In genomic region chr3:41198950-41199865, GRCh38 we compare ENCODE assay signal across 8 cellular contexts. TPM values are rescaled to one million over a fixed set of nuclear protein-coding genes. Genes with fewer than 3 reads are reported as not detected.
DNase-seq lines count a peak whose midpoint lies in the region; ATAC-seq, FAIRE-seq and TF ChIP-seq lines count a peak whose summit lies in the region.

CTNNB1 (plus strand) TSS chr3:41199505; CDS start chr3:41224069, 24,564 bp downstream.

- H3K9ac ChIP-seq in HUES48 (ENCODE audit: low read depth, low read length) = peak within 1 kb of the TSS; percentile 99
- H3K9ac ChIP-seq in muscle layer of colon (ENCODE audit: low read length) = peak within 1 kb of the TSS; percentile 78

- H3K9me3 Mint-ChIP-seq in activated T-cell treated with anti-CD3 and anti-CD28 coated beads, Interleukin-2, amount 50 U/mL, for 24 hours = no peaks in the 10 kb centered on the region

- H3K36me3 Mint-ChIP-seq in activated T-cell treated with anti-CD3 and anti-CD28 coated beads, Interleukin-2, amount 50 U/mL, for 24 hours (ENCODE audit: low read depth) = peaks cover 36% of the 10 kb centered on the region

- no peaks in the 10 kb centered on the region for H3K27me3 ChIP-seq in HUES48 (ENCODE audit: control insufficient read depth, insufficient read depth, low read length)
- no peaks in the 10 kb centered on the region for H3K27me3 ChIP-seq in esophagus (ENCODE audit: control insufficient read depth in 1 of 2, insufficient read depth in 2 of 2, low read length in 2 of 2)
- no peaks in the 10 kb centered on the region for H3K27me3 ChIP-seq in muscle layer of colon (ENCODE audit: control insufficient read depth in 1 of 2, insufficient read depth in 2 of 2, low read length in 2 of 2)

- peak within 1 kb of the TSS; percentile 89 for H3K4me3 Mint-ChIP-seq in activated T-cell treated with anti-CD3 and anti-CD28 coated beads, Interleukin-2, amount 50 U/mL, for 24 hours

- no peak for FAIRE-seq in D721Med (lab: Jason Lieb, UNC)

- TF ChIP-seq CTCF in D721Med (IDR thresholded peaks at IDR 0.05; ENCODE audit: insufficient read depth, missing control alignments) = no peak

- peaks cover 39% of the 10 kb centered on the region for H3K4me1 Mint-ChIP-seq in activated T-cell treated with anti-CD3 and anti-CD28 coated beads, Interleukin-2, amount 50 U/mL, for 24 hours (ENCODE audit: low read depth)

- DNase-seq in D721Med (ENCODE audit: insufficient read length, low spot score) (peak; percentile 25), OCI-M2 (lab: John Stamatoyannopoulos, UW; ENCODE audit: unreplicated experiment) (peak; percentile 33)
- peak; percentile 96 for DNase-seq in activated T-cell treated with anti-CD3 and anti-CD28 coated beads, Interleukin-2, amount 50 U/mL, for 24 hours
- DNase-seq in stimulated activated CD8-positive, alpha-beta memory T cell treated with anti-CD3 and anti-CD28 coated beads, Interleukin-7, amount 100 ng/mL, for 24 hours (ENCODE audit: low read depth) = peak; percentile 81

- H3K4me3 ChIP-seq in HUES48 (ENCODE audit: low read depth, low read length) = peak within 1 kb of the TSS; percentile 98
- H3K4me3 ChIP-seq in esophagus (ENCODE audit: low read depth in 1 of 2, low read length in 2 of 2) = peak within 1 kb of the TSS; percentile 90 to 100
- peak within 1 kb of the TSS; percentile 78 to 89 for H3K4me3 ChIP-seq in muscle layer of colon (ENCODE audit: low read depth in 1 of 2, low read length in 2 of 2)

- peaks cover 19% of the 10 kb centered on the region for H3K27me3 Mint-ChIP-seq in activated T-cell treated with anti-CD3 and anti-CD28 coated beads, Interleukin-2, amount 50 U/mL, for 24 hours

- H3K27ac ChIP-seq in HUES48 (ENCODE audit: low read depth, low read length) = peak within 1 kb of the TSS; percentile 98
- peak within 1 kb of the TSS; percentile 98 to 100 for H3K27ac ChIP-seq in esophagus (ENCODE audit: low read depth in 2 of 2, low read length in 1 of 2)
- H3K27ac ChIP-seq in muscle layer of colon (ENCODE audit: low read depth, low read length) = peak within 1 kb of the TSS; percentile 92

- ATAC-seq in GM21390 (IDR thresholded peaks at IDR 0.05; ENCODE audit: unreplicated experiment) = peak; percentile 69

- H3K9me3 ChIP-seq in HUES48 (ENCODE audit: control insufficient read depth, insufficient read depth, low read length) (no peaks in the 10 kb centered on the region), esophagus (ENCODE audit: control insufficient read depth in 2 of 2, insufficient read depth in 1 of 2, low read depth in 1 of 2, low read length in 1 of 2) (no peaks in the 10 kb centered on the region), muscle layer of colon (ENCODE audit: low read length) (no peaks in the 10 kb centered on the region)

- H3K27ac Mint-ChIP-seq in activated T-cell treated with anti-CD3 and anti-CD28 coated beads, Interleukin-2, amount 50 U/mL, for 24 hours = peak within 1 kb of the TSS; percentile 98

- peaks cover 33% of the 10 kb centered on the region for H3K4me1 ChIP-seq in HUES48 (ENCODE audit: control insufficient read depth, insufficient read depth, low read length)
- no peaks in the 10 kb centered on the region for H3K4me1 ChIP-seq in esophagus (ENCODE audit: control insufficient read depth in 2 of 2, insufficient read depth in 2 of 2, low read length in 1 of 2)
- peaks cover 28% of the 10 kb centered on the region for H3K4me1 ChIP-seq in muscle layer of colon (ENCODE audit: insufficient read depth, low read length)

- no peaks in the 10 kb centered on the region for H3K36me3 ChIP-seq in HUES48 (ENCODE audit: control insufficient read depth, insufficient read depth, low read length)
- no peaks in the 10 kb centered on the region for H3K36me3 ChIP-seq in esophagus (ENCODE audit: control insufficient read depth in 2 of 2, insufficient read depth in 2 of 2, low read length in 1 of 2)
- H3K36me3 ChIP-seq in muscle layer of colon (ENCODE audit: insufficient read depth, low read length) = no peaks in the 10 kb centered on the region

- 1% methylated on average over 91 to 112 of the region's 112 CpGs for WGBS in esophagus, 2 donors

RNA-seq across cellular contexts. Expression of gene CTNNB1, which starts in this region (rescaled TPM):
- 100 to 1,000 TPM in 1 of 2 donors, 10 to 100 TPM in 1; 54.1 to 117 TPM for polyA plus RNA-seq in esophagus

Comparison
In these comparisons a context has a peak if more than half of its experiments do, and no peak if none do; other contexts are left out.
1. Peak in every context shown above with its lines: DNase-seq, ATAC-seq, H3K4me3 ChIP-seq and H3K27ac ChIP-seq.
2. DNase-seq: peak in every context shown above with its lines; median percentile 96 in activated T-cell treated with anti-CD3 and anti-CD28 coated beads, Interleukin-2, amount 50 U/mL, for 24 hours; 81 in stimulated activated CD8-positive, alpha-beta memory T cell treated with anti-CD3 and anti-CD28 coated beads, Interleukin-7, amount 100 ng/mL, for 24 hours; 33 in OCI-M2; 25 in D721Med.